8 cellular contexts compared by ENCODE assay signal in genomic region chr7:73399185-73400050, GRCh38. TPM values are rescaled to one million over a fixed set of nuclear protein-coding genes. Genes with fewer than 3 reads are reported as not detected.
DNase-seq lines count a peak whose midpoint lies in the region; ATAC-seq and TF ChIP-seq lines count a peak whose summit lies in the region.
"Not testable (repeated sequence)": the region's sequence is repeated elsewhere in the genome, so short reads cannot be mapped to it uniquely, and the experiment has no call there.

No MANE protein-coding gene starts in this region.

- H3K9me3 ChIP-seq in SU-DHL-6 (ENCODE audit: insufficient read depth, low read length); right atrium auricular region; ovary: not testable (repeated sequence)

- not testable (repeated sequence) for H3K4me1 ChIP-seq in right atrium auricular region; ovary (ENCODE audit: insufficient read depth)

- 30 to 49% (median 31%) methylated on average over 19 of the region's 19 CpGs for WGBS in ovary, 3 donors

- intact Hi-C loops in ovary (cut with DNase I): loop anchor here in 1 of 4 donors (5.0 kb wide), 1 partner anchor 1852 kb away; no protein-coding TSS in a partner anchor

- DNase-seq in AG04449 (ENCODE audit: low read depth, low spot score): not testable (repeated sequence)
- DNase-seq in activated T-helper 1 cell treated with Interleukin-2 at 50 U/mL for 16 hours (ENCODE audit: low read depth) (peak; percentile 18), choroid plexus epithelial cell (ENCODE audit: low read depth) (peak; percentile 88), right atrium auricular region (ENCODE audit: low spot score) (peak; percentile 79), ovary (peak; percentile 70 to 89 (median 78))
- peak; percentile 33 for DNase-seq in stimulated activated CD8-positive, alpha-beta memory T cell treated with anti-CD3 and anti-CD28 coated beads, Interleukin-12 subunit alpha, Interleukin-12 subunit beta, amount 100 ng/mL, for 24 hours (ENCODE audit: extremely low read depth)

- peak overlapping the region; percentile 46 for H3K4me3 ChIP-seq in AG04449 (ENCODE audit: low read depth, low read length)
- not testable (repeated sequence) for H3K4me3 ChIP-seq in SU-DHL-6 (ENCODE audit: insufficient read depth, low read length, poor library complexity, severe bottlenecking); ovary
- H3K4me3 ChIP-seq in choroid plexus epithelial cell (ENCODE audit: low read depth, low read length): peak overlapping the region; percentile 50
- peak overlapping the region in 1 of 2 donors; percentile 28 for H3K4me3 ChIP-seq in right atrium auricular region

- not testable (repeated sequence) for H3K36me3 ChIP-seq in SU-DHL-6 (ENCODE audit: low read length); right atrium auricular region; ovary

- H3K27me3 ChIP-seq in SU-DHL-6 (ENCODE audit: low read length); right atrium auricular region; ovary: not testable (repeated sequence)

- ATAC-seq in GM19438 (IDR thresholded peaks at IDR 0.05; ENCODE audit: low read depth, unreplicated experiment): peak; percentile 91

- not testable (repeated sequence) for H4K20me1 ChIP-seq in SU-DHL-6 (ENCODE audit: low read depth, low read length)

- not testable (repeated sequence) for H3K9me2 ChIP-seq in SU-DHL-6 (replicated peaks; ENCODE audit: insufficient read depth, low read length)

- not testable (repeated sequence) for H3K9ac ChIP-seq in SU-DHL-6 (ENCODE audit: low read length)

- TF ChIP-seq CTCF in AG04449 (IDR thresholded peaks at IDR 0.05; ENCODE audit: insufficient read depth, low read length, missing control alignments); SU-DHL-6 (IDR thresholded peaks at IDR 0.05; ENCODE audit: insufficient read depth, low read length, poor library complexity, severe bottlenecking); choroid plexus epithelial cell (conservative IDR thresholded peaks at IDR 0.05; ENCODE audit: low read depth, low read length); right atrium auricular region (IDR thresholded peaks at IDR 0.05); ovary (IDR thresholded peaks at IDR 0.05): not testable (repeated sequence)

- not testable (repeated sequence) for H3K27ac ChIP-seq in SU-DHL-6 (ENCODE audit: low read depth, low read length); right atrium auricular region; ovary

- H3F3A ChIP-seq in SU-DHL-6 (ENCODE audit: insufficient read depth): not testable (repeated sequence)

- not testable (repeated sequence) for TF ChIP-seq EP300 in ovary (IDR thresholded peaks at IDR 0.05)

- CTCF ChIA-PET in AG04449 (lab: Yijun Ruan, JAX): interaction anchor here (0.8 kb wide), 1 partner anchor 56 kb away, joined by 3 read pairs; no protein-coding TSS in a partner anchor

- H2AFZ ChIP-seq in SU-DHL-6 (ENCODE audit: low read depth, low read length, severe bottlenecking): not testable (repeated sequence)

- POLR2A ChIA-PET in AG04449 (lab: Yijun Ruan, JAX): not testable (repeated sequence)

- not testable (repeated sequence) for H3K79me2 ChIP-seq in SU-DHL-6 (ENCODE audit: insufficient read depth, low read length)

- not testable (repeated sequence) for TF ChIP-seq POLR2A in ovary (IDR thresholded peaks at IDR 0.05)

- H3K4me2 ChIP-seq in SU-DHL-6 (ENCODE audit: low read depth, low read length, poor library complexity, severe bottlenecking): peak overlapping the region; percentile 38

RNA-seq across cellular contexts. Expression of gene FZD9, which starts 34.2 kb away (rescaled TPM):
- total RNA-seq in right atrium auricular region (under 1 TPM in 1 of 2 donors, not detected in 1; 0.47 TPM), ovary (under 1 TPM; 0.12 to 0.57 (median 0.18) TPM)
- under 1 TPM in 1 of 2 donors, not detected in 1; 0.19 TPM for polyA plus RNA-seq in ovary
